Comparison of ENCODE assay signal across 14 cellular contexts in the genomic region with DNA sequence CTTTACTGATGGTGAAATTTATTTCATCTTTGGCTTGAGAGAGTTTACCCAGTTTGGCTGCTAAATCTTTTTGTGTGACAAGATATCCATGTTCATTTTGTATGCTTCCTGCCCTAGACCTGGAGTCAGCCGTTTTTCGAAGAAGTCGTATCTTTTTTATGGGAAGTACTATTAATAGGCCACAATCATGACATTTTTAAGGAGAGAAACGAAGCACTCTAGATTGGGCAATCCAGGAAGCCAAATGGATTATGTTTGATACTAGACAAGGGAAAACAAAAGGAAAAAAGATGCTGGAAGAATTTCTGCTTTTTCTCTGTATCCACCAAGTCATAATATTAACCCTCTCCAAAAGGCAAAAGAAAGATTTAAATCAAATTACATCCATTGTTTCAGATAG.
"Had no signal": no experiment of that assay in that cellular context is flagged by ENCODE, and none has a peak within 500 bp of the region (broad histone marks: within the 10 kb centered on the region; RNA-seq: fewer than 3 reads in every experiment).

No MANE protein-coding gene starts in this region.

- ATAC-seq: activated T-cell treated with anti-CD3 and anti-CD28 coated beads, Interleukin-2, amount 50 U/mL, for 72 hours; gastroesophageal sphincter; left ventricle myocardium superior; stimulated activated memory B cell treated with anti-CD40 and anti-IgM and Interleukin-4, amounts not matched to agents 10 μg/mL and 1 μg/mL and 100 μg/mL, for 72 hours had no signal

- H3K36me3 ChIP-seq: breast epithelium, gastroesophageal sphincter, neutrophil, tibial artery, vagina had no signal

- H3K4me1 ChIP-seq: breast epithelium, vagina had no signal

- H3K27ac ChIP-seq: breast epithelium, gastroesophageal sphincter, neutrophil, vagina had no signal

- H3K4me3 ChIP-seq: breast epithelium, gastroesophageal sphincter, tibial artery, vagina had no signal

- H3K27me3 ChIP-seq: breast epithelium, gastroesophageal sphincter, neutrophil, tibial artery, vagina had no signal

- H3K9me3 ChIP-seq: neutrophil, vagina had no signal

- DNase-seq: activated CD4-positive, alpha-beta T cell treated with anti-CD3 and anti-CD28 coated beads, Interleukin-2, amount 10 ng/mL, durations not matched to agents 7 days and 5 days; activated CD8-positive, alpha-beta memory T cell treated with anti-CD3 and anti-CD28 coated beads, Interleukin-2, amount 50 U/mL, for 48 hours; activated gamma-delta T cell; activated T-cell treated with anti-CD3 and anti-CD28 coated beads, Interleukin-2, amount 50 U/mL, for 72 hours; effector memory CD4-positive, alpha-beta T cell; left ventricle myocardium superior; stimulated activated CD4-positive, alpha-beta T cell treated with anti-CD3 and anti-CD28 coated beads, Interleukin-2, amount 100 ng/mL, for 48 hours; T-helper 9 cell; tibial artery had no signal
